ENCODE assay signal across 1 cellular context in the genomic region with DNA sequence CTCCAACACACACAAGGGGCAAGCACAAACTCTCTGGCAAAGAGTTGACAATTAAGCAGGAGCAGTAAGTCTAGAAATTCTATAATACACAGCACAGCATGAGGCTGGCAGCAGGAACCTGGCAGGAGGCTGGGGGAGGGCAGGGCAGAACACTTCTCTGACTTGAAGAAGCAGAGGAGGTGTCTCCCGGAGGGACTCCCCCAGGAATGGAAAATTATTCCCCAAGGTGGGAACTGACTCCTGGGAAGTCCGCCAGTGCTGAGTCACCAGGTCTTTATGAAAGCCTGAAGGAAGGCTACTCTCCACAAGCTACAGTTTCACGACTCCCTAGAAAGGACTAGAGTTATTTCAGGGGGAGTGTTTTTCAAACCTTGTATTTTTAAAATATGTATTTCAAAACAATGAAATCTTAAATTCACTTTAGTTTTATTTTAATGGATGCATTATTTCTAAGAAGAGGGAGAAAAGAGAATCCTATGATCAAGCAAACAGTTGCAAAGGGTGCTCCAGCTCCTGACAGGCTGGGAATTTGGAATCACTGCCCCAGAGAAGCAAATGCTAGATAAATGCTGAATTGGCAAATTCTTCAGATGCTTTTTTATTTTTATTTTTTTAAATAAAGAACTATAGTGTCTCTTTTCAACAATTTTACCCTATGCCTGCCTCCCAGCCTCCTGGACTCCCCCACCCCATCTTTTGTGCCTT.
TF ChIP-seq lines count a peak whose summit lies in the region.

No MANE protein-coding gene starts in this region.

TF ChIP-seq in HEK293, 187 proteins besides CTCF, POLR2A, EP300 and RAD21 (continued from another document and continues in another):
- no peak for TF ChIP-seq ZBTB11 (tag by site-specific recombination; conservative IDR thresholded peaks at IDR 0.05; ENCODE audit: low read depth)
- peak; percentile 51; the same call in 1 of the 2 replicates for TF ChIP-seq SP7 (tag by site-specific recombination; IDR thresholded peaks at IDR 0.05)
- no peak for TF ChIP-seq ZNF658 (tag by site-specific recombination; IDR thresholded peaks at IDR 0.05)
- no peak for TF ChIP-seq ZNF19 (tag by site-specific recombination; IDR thresholded peaks at IDR 0.05; ENCODE audit: low read depth)
- TF ChIP-seq ZNF433 (tag by site-specific recombination; IDR thresholded peaks at IDR 0.05; ENCODE audit: low read depth): no peak
- TF ChIP-seq, protein P1, sequence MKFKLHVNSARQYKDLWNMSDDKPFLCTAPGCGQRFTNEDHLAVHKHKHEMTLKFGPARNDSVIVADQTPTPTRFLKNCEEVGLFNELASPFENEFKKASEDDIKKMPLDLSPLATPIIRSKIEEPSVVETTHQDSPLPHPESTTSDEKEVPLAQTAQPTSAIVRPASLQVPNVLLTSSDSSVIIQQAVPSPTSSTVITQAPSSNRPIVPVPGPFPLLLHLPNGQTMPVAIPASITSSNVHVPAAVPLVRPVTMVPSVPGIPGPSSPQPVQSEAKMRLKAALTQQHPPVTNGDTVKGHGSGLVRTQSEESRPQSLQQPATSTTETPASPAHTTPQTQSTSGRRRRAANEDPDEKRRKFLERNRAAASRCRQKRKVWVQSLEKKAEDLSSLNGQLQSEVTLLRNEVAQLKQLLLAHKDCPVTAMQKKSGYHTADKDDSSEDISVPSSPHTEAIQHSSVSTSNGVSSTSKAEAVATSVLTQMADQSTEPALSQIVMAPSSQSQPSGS (tag by site-specific recombination; IDR thresholded peaks at IDR 0.05; ENCODE audit: low read depth): no peak
- TF ChIP-seq ZFHX2 (tag by site-specific recombination; conservative IDR thresholded peaks at IDR 0.05): 0 out of 2 replicates have a peak, but pooled peaks have one; percentile 8
- TF ChIP-seq ZIC2 (tag by site-specific recombination; IDR thresholded peaks at IDR 0.05): peak; percentile 94
- TF ChIP-seq ZNF335 (tag by site-specific recombination; conservative IDR thresholded peaks at IDR 0.05): no peak
- no peak for TF ChIP-seq ZXDB (tag by site-specific recombination; IDR thresholded peaks at IDR 0.05)
- no peak for TF ChIP-seq SALL2 (tag by site-specific recombination; IDR thresholded peaks at IDR 0.05; ENCODE audit: borderline replicate concordance)
- TF ChIP-seq PRDM10 (tag by site-specific recombination; IDR thresholded peaks at IDR 0.05): peak; percentile 89
- TF ChIP-seq ZSCAN23 (tag by site-specific recombination; IDR thresholded peaks at IDR 0.05): no peak
- no peak for TF ChIP-seq ZNF747 (tag by site-specific recombination; IDR thresholded peaks at IDR 0.05)
- TF ChIP-seq ZNF600 (tag by site-specific recombination; IDR thresholded peaks at IDR 0.05): peak; percentile 48; the same call in 1 of the 2 replicates
- TF ChIP-seq ZNF266 (tag by site-specific recombination; IDR thresholded peaks at IDR 0.05; ENCODE audit: low read depth): no peak
- no peak for TF ChIP-seq SETDB1 (IDR thresholded peaks at IDR 0.05; ENCODE audit: insufficient read length, low read length)
- no peak for TF ChIP-seq ZNF555 (tag by site-specific recombination; conservative IDR thresholded peaks at IDR 0.05)
- TF ChIP-seq ZNF155 (tag by site-specific recombination; IDR thresholded peaks at IDR 0.05): no peak
- no peak for TF ChIP-seq ZNF776 (tag by site-specific recombination; IDR thresholded peaks at IDR 0.05; ENCODE audit: borderline replicate concordance)
- no peak for TF ChIP-seq ZNF132 (tag by site-specific recombination; IDR thresholded peaks at IDR 0.05; ENCODE audit: borderline replicate concordance)
- TF ChIP-seq, protein P2, sequence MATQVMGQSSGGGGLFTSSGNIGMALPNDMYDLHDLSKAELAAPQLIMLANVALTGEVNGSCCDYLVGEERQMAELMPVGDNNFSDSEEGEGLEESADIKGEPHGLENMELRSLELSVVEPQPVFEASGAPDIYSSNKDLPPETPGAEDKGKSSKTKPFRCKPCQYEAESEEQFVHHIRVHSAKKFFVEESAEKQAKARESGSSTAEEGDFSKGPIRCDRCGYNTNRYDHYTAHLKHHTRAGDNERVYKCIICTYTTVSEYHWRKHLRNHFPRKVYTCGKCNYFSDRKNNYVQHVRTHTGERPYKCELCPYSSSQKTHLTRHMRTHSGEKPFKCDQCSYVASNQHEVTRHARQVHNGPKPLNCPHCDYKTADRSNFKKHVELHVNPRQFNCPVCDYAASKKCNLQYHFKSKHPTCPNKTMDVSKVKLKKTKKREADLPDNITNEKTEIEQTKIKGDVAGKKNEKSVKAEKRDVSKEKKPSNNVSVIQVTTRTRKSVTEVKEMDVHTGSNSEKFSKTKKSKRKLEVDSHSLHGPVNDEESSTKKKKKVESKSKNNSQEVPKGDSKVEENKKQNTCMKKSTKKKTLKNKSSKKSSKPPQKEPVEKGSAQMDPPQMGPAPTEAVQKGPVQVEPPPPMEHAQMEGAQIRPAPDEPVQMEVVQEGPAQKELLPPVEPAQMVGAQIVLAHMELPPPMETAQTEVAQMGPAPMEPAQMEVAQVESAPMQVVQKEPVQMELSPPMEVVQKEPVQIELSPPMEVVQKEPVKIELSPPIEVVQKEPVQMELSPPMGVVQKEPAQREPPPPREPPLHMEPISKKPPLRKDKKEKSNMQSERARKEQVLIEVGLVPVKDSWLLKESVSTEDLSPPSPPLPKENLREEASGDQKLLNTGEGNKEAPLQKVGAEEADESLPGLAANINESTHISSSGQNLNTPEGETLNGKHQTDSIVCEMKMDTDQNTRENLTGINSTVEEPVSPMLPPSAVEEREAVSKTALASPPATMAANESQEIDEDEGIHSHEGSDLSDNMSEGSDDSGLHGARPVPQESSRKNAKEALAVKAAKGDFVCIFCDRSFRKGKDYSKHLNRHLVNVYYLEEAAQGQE (tag by site-specific recombination; IDR thresholded peaks at IDR 0.05): no peak
- no peak for TF ChIP-seq ZNF48 (tag by site-specific recombination; IDR thresholded peaks at IDR 0.05)
- no peak for TF ChIP-seq ZNF138 (tag by site-specific recombination; IDR thresholded peaks at IDR 0.05; ENCODE audit: borderline replicate concordance)
- TF ChIP-seq YY1 (tag by site-specific recombination; IDR thresholded peaks at IDR 0.05): no peak
- no peak for TF ChIP-seq PRDM2 (tag by site-specific recombination; IDR thresholded peaks at IDR 0.05; ENCODE audit: borderline replicate concordance)
- TF ChIP-seq ZNF837 (tag by site-specific recombination; IDR thresholded peaks at IDR 0.05): no peak
- peak; percentile 64 for TF ChIP-seq ZBTB8A (tag by site-specific recombination; IDR thresholded peaks at IDR 0.05)
- no peak for TF ChIP-seq ZNF354C (tag by site-specific recombination; IDR thresholded peaks at IDR 0.05; ENCODE audit: borderline replicate concordance, low read depth)
- TF ChIP-seq, protein P3, sequence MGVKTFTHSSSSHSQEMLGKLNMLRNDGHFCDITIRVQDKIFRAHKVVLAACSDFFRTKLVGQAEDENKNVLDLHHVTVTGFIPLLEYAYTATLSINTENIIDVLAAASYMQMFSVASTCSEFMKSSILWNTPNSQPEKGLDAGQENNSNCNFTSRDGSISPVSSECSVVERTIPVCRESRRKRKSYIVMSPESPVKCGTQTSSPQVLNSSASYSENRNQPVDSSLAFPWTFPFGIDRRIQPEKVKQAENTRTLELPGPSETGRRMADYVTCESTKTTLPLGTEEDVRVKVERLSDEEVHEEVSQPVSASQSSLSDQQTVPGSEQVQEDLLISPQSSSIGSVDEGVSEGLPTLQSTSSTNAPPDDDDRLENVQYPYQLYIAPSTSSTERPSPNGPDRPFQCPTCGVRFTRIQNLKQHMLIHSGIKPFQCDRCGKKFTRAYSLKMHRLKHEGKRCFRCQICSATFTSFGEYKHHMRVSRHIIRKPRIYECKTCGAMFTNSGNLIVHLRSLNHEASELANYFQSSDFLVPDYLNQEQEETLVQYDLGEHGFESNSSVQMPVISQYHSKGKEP (tag by site-specific recombination; IDR thresholded peaks at IDR 0.05): no peak
- TF ChIP-seq KLF8 (tag by site-specific recombination; IDR thresholded peaks at IDR 0.05): no peak
- no peak for TF ChIP-seq ZNF544 (tag by site-specific recombination; IDR thresholded peaks at IDR 0.05)
- TF ChIP-seq GLIS1 (tag by site-specific recombination; IDR thresholded peaks at IDR 0.05): peak; percentile 88
